In genomic region chr3:133667118-133667517, GRCh38 we compare ENCODE assay signal across 8 cellular contexts.
"Had no signal": no experiment of that assay in that cellular context is flagged by ENCODE, and none has a peak within 500 bp of the region (broad histone marks: within the 10 kb centered on the region; RNA-seq: fewer than 3 reads in every experiment).

No MANE protein-coding gene starts in this region.

- H3K4me3 ChIP-seq: GM23248, HAP-1 had no signal

- H3K4me3 Mint-ChIP-seq: HFFc6, IgD-negative memory B cell had no signal

- DNase-seq: GM23248, GOT3, H7, HFFc6, KG1 had no signal

- H3K36me3 ChIP-seq: HAP-1 had no signal

- H3K9me3 ChIP-seq: HAP-1 had no signal

- H3K27ac Mint-ChIP-seq: HFFc6, IgD-negative memory B cell had no signal

- H3K9me3 Mint-ChIP-seq: HFFc6, IgD-negative memory B cell had no signal

- H3K27me3 Mint-ChIP-seq: IgD-negative memory B cell had no signal

- ATAC-seq: HCT116 had no signal
